9 cellular contexts compared by ENCODE assay signal in genomic region chrX:81202989-81203388, GRCh38. TPM values are rescaled to one million over a fixed set of nuclear protein-coding genes. Genes with fewer than 3 reads are reported as not detected.
DNase-seq lines count a peak whose midpoint lies in the region; ATAC-seq, FAIRE-seq and TF ChIP-seq lines count a peak whose summit lies in the region.
"Had no signal": no experiment of that assay in that cellular context is flagged by ENCODE, and none has a peak within 500 bp of the region (broad histone marks: within the 10 kb centered on the region; RNA-seq: fewer than 3 reads in every experiment).

No MANE protein-coding gene starts in this region.

- no peaks in the 10 kb centered on the region for H3K27me3 Mint-ChIP-seq in CD8-positive, alpha-beta memory T cell
- H3K27me3 Mint-ChIP-seq in neural progenitor cell (ENCODE audit: insufficient read depth, low read depth), result peaks cover 5% of the 10 kb centered on the region

- intact Hi-C loops in OCI-LY7 (cut with micrococcal nuclease; ENCODE audit: unreplicated experiment) (loop anchor here (5.0 kb wide), 3 partner anchors 81 to 396 kb away; partner anchors contain the start of gene BRWD3), sciatic nerve (cut with DNase I) (no loop called here)

- H2AFZ ChIP-seq in OCI-LY7 (ENCODE audit: low read length) (no peak overlapping the region), H1 (ENCODE audit: low read length) (no peak overlapping the region), neural progenitor cell (replicated peaks) (no peak overlapping the region)

- H4K5ac ChIP-seq in H1 (ENCODE audit: insufficient read length, low read depth, low read length), result no peak overlapping the region

- H2BK12ac ChIP-seq in H1 (ENCODE audit: low read depth, low read length), result no peak overlapping the region

- H2BK120ac ChIP-seq in H1 (replicated peaks; ENCODE audit: low read depth, low read length), result no peak overlapping the region

- H3K56ac ChIP-seq in H1 (replicated peaks; ENCODE audit: insufficient read length, low read depth, low read length), result no peak overlapping the region

- H3K4me3 ChIP-seq in CD8-positive, alpha-beta memory T cell (ENCODE audit: low read length), result peak overlapping the region; percentile 99
- peak overlapping the region; percentile 95 for H3K4me3 ChIP-seq in OCI-LY7 (ENCODE audit: low read depth, low read length, poor library complexity, severe bottlenecking)
- H3K4me3 ChIP-seq in H1 (ENCODE audit: extremely low read depth in 1 of 4, insufficient read depth in 2 of 4, low read depth in 3 of 4, low read length in 4 of 4), result peak overlapping the region in 3 of 4 experiments; percentile 17 to 95 (median 94); a peak in 5 of 8 replicates
- H3K4me3 ChIP-seq in neural progenitor cell, result peak overlapping the region; percentile 63

- H2AK5ac ChIP-seq in H1 (ENCODE audit: low read depth, low read length), result no peak overlapping the region

- CTCF ChIA-PET in CD8-positive, alpha-beta memory T cell (lab: Charles Lee), result no interaction called here
- CTCF ChIA-PET in OCI-LY7 (lab: Charles Lee; ENCODE audit: unreplicated experiment), result no interaction called here
- CTCF ChIA-PET in H1 (lab: Charles Lee; ENCODE audit: partially characterized antibody), result interaction anchor here (0.7 to 1.4 kb wide), 2 partner anchors 10 to 48 kb away, joined by 3 to 4 read pairs; no protein-coding TSS in a partner anchor

- H3K23me2 ChIP-seq in H1 (ENCODE audit: low read depth, low read length), result peaks cover 3% of the 10 kb centered on the region; the same call in 1 of the 2 replicates

- H4K20me1 ChIP-seq in OCI-LY7 (ENCODE audit: insufficient read depth, low read length) (no peaks in the 10 kb centered on the region), H1 (replicated peaks in 1 of 2; ENCODE audit: control insufficient read depth in 1 of 2, insufficient read depth in 2 of 2, low read length in 2 of 2) (no peaks in the 10 kb centered on the region), neural progenitor cell (ENCODE audit: low read depth) (no peaks in the 10 kb centered on the region)

- no peak for TF ChIP-seq CTCF in OCI-LY7 (conservative IDR thresholded peaks at IDR 0.05; ENCODE audit: low read length)
- no peak for TF ChIP-seq CTCF in H1 (IDR thresholded peaks at IDR 0.05; ENCODE audit: control extremely low read depth in 1 of 3, insufficient read depth in 1 of 3, low read depth in 1 of 3, low read length in 3 of 3)
- no peak for TF ChIP-seq CTCF in neural progenitor cell (IDR thresholded peaks at IDR 0.05)

- H3K27ac ChIP-seq in CD8-positive, alpha-beta memory T cell (ENCODE audit: low read depth, low read length), result peak overlapping the region; percentile 83
- peak overlapping the region; percentile 95 for H3K27ac ChIP-seq in OCI-LY7 (ENCODE audit: low read depth, low read length, poor library complexity, severe bottlenecking)
- H3K27ac ChIP-seq in H1 (ENCODE audit: low read depth, low read length), result no peak overlapping the region
- no peak overlapping the region for H3K27ac ChIP-seq in neural progenitor cell

- H3K23ac ChIP-seq in H1 (ENCODE audit: insufficient read length), result no peak overlapping the region

- no peak overlapping the region for H2BK15ac ChIP-seq in H1 (ENCODE audit: low read length)

- no peak overlapping the region for H2BK5ac ChIP-seq in H1 (ENCODE audit: low read depth, low read length)

- H3K9me2 ChIP-seq in OCI-LY7 (ENCODE audit: insufficient read depth, low read length), result no peaks in the 10 kb centered on the region

- H3K4me3 Mint-ChIP-seq in CD8-positive, alpha-beta memory T cell, result peak overlapping the region; percentile 91 to 100 (median 93)
- peak overlapping the region; percentile 95 for H3K4me3 Mint-ChIP-seq in neural progenitor cell

- no peaks in the 10 kb centered on the region for H3K27me3 ChIP-seq in CD8-positive, alpha-beta memory T cell (ENCODE audit: insufficient read depth, low read length, poor library complexity, severe bottlenecking)
- H3K27me3 ChIP-seq in H1 (replicated peaks in 1 of 4; ENCODE audit: control insufficient read depth in 3 of 4, extremely low read depth in 1 of 4, insufficient read depth in 3 of 4, low read length in 3 of 4) (no peaks in the 10 kb centered on the region), neural progenitor cell (no peaks in the 10 kb centered on the region)

- TF ChIP-seq RAD21 in H1 (IDR thresholded peaks at IDR 0.05 in 1 of 2, conservative IDR thresholded peaks at IDR 0.05 in 1 of 2; ENCODE audit: low read depth in 2 of 2, low read length in 2 of 2), result no peak

- H3F3A ChIP-seq in neural progenitor cell (ENCODE audit: low read depth), result peaks cover 4% of the 10 kb centered on the region

- peaks cover 39 to 68% (median 57%) of the 10 kb centered on the region in 3 donors for H3K4me1 Mint-ChIP-seq in CD8-positive, alpha-beta memory T cell
- peaks cover 3% of the 10 kb centered on the region for H3K4me1 Mint-ChIP-seq in neural progenitor cell

- no peaks in the 10 kb centered on the region for H3K79me1 ChIP-seq in H1 (ENCODE audit: low read depth, low read length)

- H3K36me3 ChIP-seq in CD8-positive, alpha-beta memory T cell (ENCODE audit: insufficient read depth, low read length), result no peaks in the 10 kb centered on the region
- H3K36me3 ChIP-seq in OCI-LY7 (ENCODE audit: insufficient read depth, low read length) (peaks cover 34% of the 10 kb centered on the region), H1 (ENCODE audit: control insufficient read depth in 2 of 4, insufficient read depth in 4 of 4, low read length in 3 of 4) (no peaks in the 10 kb centered on the region), neural progenitor cell (no peaks in the 10 kb centered on the region)

- H3K9ac ChIP-seq in H1 (replicated peaks in 1 of 4; ENCODE audit: extremely low read depth in 1 of 4, low read depth in 3 of 4, low read length in 3 of 4) (no peak overlapping the region), neural progenitor cell (no peak overlapping the region)

- no peak overlapping the region for H3K14ac ChIP-seq in H1 (ENCODE audit: insufficient read length)

- no peak overlapping the region for H3K18ac ChIP-seq in H1 (ENCODE audit: extremely low read depth, low read length)

- no peaks in the 10 kb centered on the region for H3K9me3 ChIP-seq in CD8-positive, alpha-beta memory T cell (ENCODE audit: low read length)
- H3K9me3 ChIP-seq in OCI-LY7 (ENCODE audit: low read length) (no peaks in the 10 kb centered on the region), H1 (ENCODE audit: insufficient read depth in 2 of 2, low read depth in 1 of 2, low read length in 1 of 2) (no peaks in the 10 kb centered on the region), neural progenitor cell (ENCODE audit: low read depth) (peaks cover 7% of the 10 kb centered on the region)

- no peak overlapping the region for H3K4ac ChIP-seq in H1 (replicated peaks; ENCODE audit: insufficient read length, low read depth, low read length)

- peaks cover 20% of the 10 kb centered on the region for H3K4me1 ChIP-seq in CD8-positive, alpha-beta memory T cell (ENCODE audit: insufficient read depth, low read length)
- peaks cover 21% of the 10 kb centered on the region for H3K4me1 ChIP-seq in OCI-LY7 (ENCODE audit: insufficient read depth, low read length, poor library complexity, severe bottlenecking)
- H3K4me1 ChIP-seq in H1 (replicated peaks in 1 of 4; ENCODE audit: control insufficient read depth in 3 of 4, insufficient read depth in 4 of 4, low read length in 3 of 4), result no peaks in the 10 kb centered on the region
- no peaks in the 10 kb centered on the region for H3K4me1 ChIP-seq in neural progenitor cell

- peaks cover 57% of the 10 kb centered on the region for H3K79me2 ChIP-seq in OCI-LY7 (ENCODE audit: insufficient read depth, low read depth, low read length)
- H3K79me2 ChIP-seq in H1 (ENCODE audit: control insufficient read depth in 1 of 2, insufficient read depth in 2 of 2, low read length in 2 of 2), result peaks cover 0 to 53% of the 10 kb centered on the region in 2 experiments; a peak in 2 of 4 replicates
- peaks cover 55% of the 10 kb centered on the region for H3K79me2 ChIP-seq in neural progenitor cell (ENCODE audit: low read depth)

- peaks cover 0 to 33% (median 7%) of the 10 kb centered on the region in 3 donors for H3K36me3 Mint-ChIP-seq in CD8-positive, alpha-beta memory T cell
- H3K36me3 Mint-ChIP-seq in neural progenitor cell, result peaks cover 12% of the 10 kb centered on the region

- FAIRE-seq in H1 (lab: Jason Lieb, UNC), result no peak

- no peak overlapping the region for H4K91ac ChIP-seq in H1 (replicated peaks; ENCODE audit: insufficient read length, low read length)

- 40% methylated on average over 1 of the region's 1 CpG; no CpG with 5 or more reads in 1 of the 2 experiments for WGBS in H1 (ENCODE audit: extremely low coverage in 1 of 2, insufficient coverage in 1 of 2, insufficient read length in 1 of 2, insufficient replicate concordance in 2 of 2, low coverage in 1 of 2, low lambda C conversion rate in 2 of 2, missing lambda C conversion rate in 1 of 2), 2 experiments

- TF ChIP-seq POLR2A in H1 (IDR thresholded peaks at IDR 0.05; ENCODE audit: control extremely low read depth in 1 of 2, low read depth in 2 of 2, low read length in 2 of 2), result no peak

- no peak for ATAC-seq in HG02840 (IDR thresholded peaks at IDR 0.05; ENCODE audit: low FRiP score, unreplicated experiment)
- ATAC-seq in GM19395 (IDR thresholded peaks at IDR 0.05; ENCODE audit: unreplicated experiment), result no peak
- no peak for ATAC-seq in sciatic nerve
- ATAC-seq in GM19023 (IDR thresholded peaks at IDR 0.05; ENCODE audit: unreplicated experiment), result no peak

- no peak for TF ChIP-seq EP300 in H1 (IDR thresholded peaks at IDR 0.05; ENCODE audit: borderline replicate concordance in 1 of 2, low read depth in 2 of 2, low read length in 2 of 2)

- H3K4me2 ChIP-seq in OCI-LY7 (ENCODE audit: low read length), result peak overlapping the region; percentile 86
- peak overlapping the region; percentile 69 to 77 for H3K4me2 ChIP-seq in H1 (ENCODE audit: insufficient read depth in 1 of 2, low read depth in 2 of 2, low read length in 2 of 2)
- peak overlapping the region; percentile 73 for H3K4me2 ChIP-seq in neural progenitor cell

- DNase-seq in CD8-positive, alpha-beta memory T cell, result no peak
- DNase-seq in OCI-LY7 (ENCODE audit: low spot score), result no peak
- DNase-seq in H1 (ENCODE audit: low read depth in 1 of 2, low spot score in 2 of 2), result no peak
- DNase-seq in neural progenitor cell (ENCODE audit: low spot score), result no peak
- DNase-seq in sciatic nerve (ENCODE audit: low spot score), result no peak
- DNase-seq: stimulated activated CD4-positive, alpha-beta T cell treated with anti-CD3 and anti-CD28 coated beads, Interleukin-4, amount 100 ng/mL, for 4 hours had no signal

- H4K8ac ChIP-seq in H1 (ENCODE audit: extremely low read depth, insufficient read depth, low read length), result no peak overlapping the region

- BruUV-seq in OCI-LY7 (replicated peaks; lab: Mats Ljungman, UMichigan), result no TSS peak

- peak overlapping the region in 7 of 8 donors; percentile 55 to 96 (median 94) for H3K27ac Mint-ChIP-seq in CD8-positive, alpha-beta memory T cell
- peak overlapping the region; percentile 50 for H3K27ac Mint-ChIP-seq in neural progenitor cell

- POLR2A ChIA-PET in CD8-positive, alpha-beta memory T cell (lab: Charles Lee), result no interaction called here
- POLR2A ChIA-PET in OCI-LY7 (lab: Charles Lee), result interaction anchor here (0.6 to 2.2 kb wide), 5 partner anchors 15 to 395 kb away, joined by 3 to 13 read pairs (median 4); partner anchors contain the start of gene BRWD3
- POLR2A ChIA-PET in H1 (lab: Charles Lee; ENCODE audit: partially characterized antibody), result interaction anchor here (0.5 to 1.9 kb wide), 7 partner anchors 19 to 189 kb away, joined by 3 to 4 read pairs (median 3); no protein-coding TSS in a partner anchor

- no peaks in the 10 kb centered on the region for H3K9me3 Mint-ChIP-seq in CD8-positive, alpha-beta memory T cell
- H3K9me3 Mint-ChIP-seq in neural progenitor cell, result peaks cover 14% of the 10 kb centered on the region

- no peak overlapping the region for H2BK20ac ChIP-seq in H1 (ENCODE audit: low read length)

RNA-seq across cellular contexts. Expression of gene SH3BGRL, which starts 1.1 kb away (rescaled TPM):
- 10 to 100 TPM; 30.7 to 31.1 TPM for total RNA-seq in CD8-positive, alpha-beta memory T cell
- 190 TPM for polyA plus RNA-seq in CD8-positive, alpha-beta memory T cell
- total RNA-seq in OCI-LY7 (2014; rRNA removed; shearing (Covaris generic)), result 56.2 and 63.5 TPM in 2 replicates
- total RNA-seq in OCI-LY7 (2022), result 68.2 and 85.7 TPM in 2 replicates
- total RNA-seq in H1 (2021; fragmentation: NEBNext Ultra II Directional; extraction: Animal tissue kit (Norgen Biotek cat#: 25700)), result 48.0 and 49.6 TPM in 2 replicates
- 17.7 and 36.3 TPM in 2 replicates for polyA plus RNA-seq in H1 (2011; rRNA removed)
- 33.4 TPM for polyA plus RNA-seq in H1 (2011; cell fraction: cytosol; rRNA removed)
- polyA plus RNA-seq in H1 (2011; cell fraction: nucleus; rRNA removed), result 9.3 TPM
- 30.3 to 46.5 TPM (median 31.6 TPM) in 4 replicates for polyA plus RNA-seq in H1 (2012, experiment 1 of 2)
- polyA plus RNA-seq in H1 (2012, experiment 2 of 2), result 7.3 TPM
- polyA plus RNA-seq in H1 (2013, experiment 1 of 2), result 44.1 TPM
- polyA plus RNA-seq in H1 (2013, experiment 2 of 2), result 43.1 TPM
- 14.4 and 25.2 TPM in 2 replicates for polyA minus RNA-seq in H1 (2011; rRNA and poly(A)+ RNA removed)
- polyA minus RNA-seq in H1 (2011; cell fraction: cytosol; rRNA and poly(A)+ RNA removed), result 11.3 TPM
- 28.5 TPM for polyA minus RNA-seq in H1 (2011; cell fraction: nucleus; rRNA and poly(A)+ RNA removed)
- total RNA-seq in neural progenitor cell (ENCODE audit: low replicate concordance), result 79.8 and 127 TPM in 2 replicates
- total RNA-seq in sciatic nerve, result 124 TPM

RNA-seq across cellular contexts. Expression of gene HMGN5, which starts 1.3 kb away (rescaled TPM):
- total RNA-seq in CD8-positive, alpha-beta memory T cell, result 1 to 10 TPM; 1.2 to 2.7 TPM
- polyA plus RNA-seq in CD8-positive, alpha-beta memory T cell, result 3.3 TPM
- 2.0 and 9.5 TPM in 2 replicates for total RNA-seq in OCI-LY7 (2014; rRNA removed; shearing (Covaris generic))
- total RNA-seq in OCI-LY7 (2022) (14.8 and 15.3 TPM in 2 replicates), neural progenitor cell (ENCODE audit: low replicate concordance) (1.9 and 2.3 TPM in 2 replicates), sciatic nerve (9.5 TPM)
- total RNA-seq in H1 (2021; fragmentation: NEBNext Ultra II Directional; extraction: Animal tissue kit (Norgen Biotek cat#: 25700)), result 20.4 and 23.9 TPM in 2 replicates
- polyA plus RNA-seq in H1 (2011; rRNA removed), result 3.3 and 6.0 TPM in 2 replicates
- polyA plus RNA-seq in H1 (2011; cell fraction: cytosol; rRNA removed), result 19.3 TPM
- 2.0 TPM for polyA plus RNA-seq in H1 (2011; cell fraction: nucleus; rRNA removed)
- 32.7 to 49.0 TPM (median 36.8 TPM) in 4 replicates for polyA plus RNA-seq in H1 (2012, experiment 1 of 2)
- 4.0 TPM for polyA plus RNA-seq in H1 (2012, experiment 2 of 2)
- 94.1 TPM for polyA plus RNA-seq in H1 (2013, experiment 1 of 2)
- polyA plus RNA-seq in H1 (2013, experiment 2 of 2), result 99.6 TPM
- polyA minus RNA-seq in H1 (2011; rRNA and poly(A)+ RNA removed), result 3.9 and 4.7 TPM in 2 replicates
- 3.1 TPM for polyA minus RNA-seq in H1 (2011; cell fraction: cytosol; rRNA and poly(A)+ RNA removed)
- polyA minus RNA-seq in H1 (2011; cell fraction: nucleus; rRNA and poly(A)+ RNA removed), result 4.5 TPM

Comparison
In these comparisons a context has a peak if more than half of its experiments do, and no peak if none do; other contexts are left out.
1. H3K27ac ChIP-seq: peak in CD8-positive, alpha-beta memory T cell (single experiment) and OCI-LY7 (single experiment); none in H1 (single experiment) and neural progenitor cell (single experiment).
2. Peak in every context shown above with its lines, with median percentiles within 50 percentile points of each other: H3K4me3 ChIP-seq and H3K4me2 ChIP-seq.